Comparison of ENCODE assay signal across 1 cellular context in genomic region chr2:85595378-85596232, GRCh38.
TF ChIP-seq lines count a peak whose summit lies in the region.

Gene RNF181, plus strand, starts transcription at chr2:85595745. Its CDS starts 19 bp downstream, at chr2:85595764.

TF ChIP-seq in HepG2, 621 proteins besides CTCF, POLR2A, EP300 and RAD21 (continued from another document and continues in another):
- TF ChIP-seq ZNF558 (CRISPR knock-in tag; IDR thresholded peaks at IDR 0.05; ENCODE audit: borderline replicate concordance) (peak; percentile 96; the same call in 1 of the 2 replicates), NFKB2 (CRISPR knock-in tag; IDR thresholded peaks at IDR 0.05; ENCODE audit: borderline replicate concordance) (peak; percentile 94), PCBP1 (IDR thresholded peaks at IDR 0.05; ENCODE audit: borderline replicate concordance, low read depth, low read length) (peak; percentile 47; the same call in 1 of the 2 replicates), CC2D1A (CRISPR knock-in tag; IDR thresholded peaks at IDR 0.05) (0 out of 2 replicates have a peak, but pooled peaks have one; percentile 17), KAT8 (CRISPR knock-in tag; IDR thresholded peaks at IDR 0.05) (peak; percentile 94), ZNF121 (CRISPR knock-in tag; IDR thresholded peaks at IDR 0.05) (0 out of 2 replicates have a peak, but pooled peaks have one; percentile 7), ZNF660 (CRISPR knock-in tag; IDR thresholded peaks at IDR 0.05; ENCODE audit: borderline replicate concordance, low read depth) (no peak), SNRNP70 (IDR thresholded peaks at IDR 0.05; ENCODE audit: low read depth, low read length) (no peak), TEAD2 (CRISPR knock-in tag; IDR thresholded peaks at IDR 0.05) (no peak), RCOR2 (CRISPR knock-in tag; IDR thresholded peaks at IDR 0.05) (no peak), ZNF3 (CRISPR knock-in tag; IDR thresholded peaks at IDR 0.05) (no peak), KIAA2018 (CRISPR knock-in tag; IDR thresholded peaks at IDR 0.05; ENCODE audit: borderline replicate concordance) (peak; percentile 72; the same call in 1 of the 2 replicates), ZC3H13 (CRISPR knock-in tag; IDR thresholded peaks at IDR 0.05) (peak; percentile 53; the same call in 1 of the 2 replicates), ZNF552 (CRISPR knock-in tag; IDR thresholded peaks at IDR 0.05; ENCODE audit: borderline replicate concordance) (no peak), ZNF546 (CRISPR knock-in tag; conservative IDR thresholded peaks at IDR 0.05) (0 out of 2 replicates have a peak, but pooled peaks have one; percentile 12), SOX13 (IDR thresholded peaks at IDR 0.05) (no peak), SOX13 (CRISPR knock-in tag; conservative IDR thresholded peaks at IDR 0.05 in 1 of 2, IDR thresholded peaks at IDR 0.05 in 1 of 2) (no peak), ZNF12 (CRISPR knock-in tag; IDR thresholded peaks at IDR 0.05) (peak; percentile 58), POLR2G (IDR thresholded peaks at IDR 0.05; ENCODE audit: low read depth, low read length) (peak; percentile 97), NFATC3 (CRISPR knock-in tag; IDR thresholded peaks at IDR 0.05) (peak; percentile 72; the same call in 1 of the 2 replicates), KLF6 (CRISPR knock-in tag; IDR thresholded peaks at IDR 0.05) (peak; percentile 56), ZNF160 (CRISPR knock-in tag; IDR thresholded peaks at IDR 0.05) (peak; percentile 78; the same call in 1 of the 2 replicates), ATF7 (IDR thresholded peaks at IDR 0.05) (no peak), ATF7 (CRISPR knock-in tag; IDR thresholded peaks at IDR 0.05) (peak; percentile 76; the same call in 1 of the 2 replicates), ZNF737 (CRISPR knock-in tag; IDR thresholded peaks at IDR 0.05; ENCODE audit: borderline replicate concordance) (peak; percentile 93), HMGXB4 (CRISPR knock-in tag; IDR thresholded peaks at IDR 0.05; ENCODE audit: borderline replicate concordance in 1 of 2, low read depth in 1 of 2) (peak in 1 of 2 experiments; percentile 61; a peak in 2 of 4 replicates), FIP1L1 (IDR thresholded peaks at IDR 0.05; ENCODE audit: borderline replicate concordance, insufficient read depth, low read depth, low read length) (0 out of 2 replicates have a peak, but pooled peaks have one; percentile 44), THAP9 (CRISPR knock-in tag; IDR thresholded peaks at IDR 0.05; ENCODE audit: borderline replicate concordance) (peak; percentile 93), SP2 (CRISPR knock-in tag; IDR thresholded peaks at IDR 0.05) (peak; percentile 92), PAF1 (CRISPR knock-in tag; IDR thresholded peaks at IDR 0.05) (no peak), SOX6 (IDR thresholded peaks at IDR 0.05) (no peak), SOX6 (CRISPR knock-in tag; IDR thresholded peaks at IDR 0.05) (0 out of 2 replicates have a peak, but pooled peaks have one; percentile 49), GATA4 (IDR thresholded peaks at IDR 0.05; ENCODE audit: borderline replicate concordance, low read depth) (peak; percentile 79), DMAP1 (CRISPR knock-in tag; IDR thresholded peaks at IDR 0.05) (peak; percentile 9; the same call in 1 of the 2 replicates), KDM5A (IDR thresholded peaks at IDR 0.05; ENCODE audit: borderline replicate concordance, low read length) (peak; percentile 92), ZNF619 (CRISPR knock-in tag; IDR thresholded peaks at IDR 0.05) (peak; percentile 94; the same call in 1 of the 2 replicates), ATRX (CRISPR knock-in tag; IDR thresholded peaks at IDR 0.05; ENCODE audit: borderline replicate concordance) (no peak), HES4 (CRISPR knock-in tag; IDR thresholded peaks at IDR 0.05; ENCODE audit: borderline replicate concordance) (peak; percentile 55; the same call in 1 of the 2 replicates), FOSL2 (CRISPR knock-in tag; IDR thresholded peaks at IDR 0.05) (peak; percentile 31), ARHGAP35 (CRISPR knock-in tag; IDR thresholded peaks at IDR 0.05; ENCODE audit: borderline replicate concordance) (peak; percentile 75), ZSCAN12 (CRISPR knock-in tag; IDR thresholded peaks at IDR 0.05) (no peak; the same call in 1 of the 2 replicates), SMAD3 (CRISPR knock-in tag; IDR thresholded peaks at IDR 0.05) (peak; percentile 57; the same call in 1 of the 2 replicates), UBTF (CRISPR knock-in tag; IDR thresholded peaks at IDR 0.05) (peak; percentile 81), HOXA9 (CRISPR knock-in tag; IDR thresholded peaks at IDR 0.05; ENCODE audit: borderline replicate concordance) (0 out of 2 replicates have a peak, but pooled peaks have one; percentile 52), TBX3 (IDR thresholded peaks at IDR 0.05; ENCODE audit: borderline replicate concordance) (peak; percentile 35; the same call in 1 of the 2 replicates), HNF4G (IDR thresholded peaks at IDR 0.05; ENCODE audit: borderline replicate concordance, low read depth, low read length) (no peak), HNF4G (CRISPR knock-in tag; IDR thresholded peaks at IDR 0.05; ENCODE audit: borderline replicate concordance, low read depth) (0 out of 2 replicates have a peak, but pooled peaks have one; percentile 14), ATF1 (CRISPR knock-in tag; IDR thresholded peaks at IDR 0.05) (peak; percentile 89), LRRFIP1 (CRISPR knock-in tag; conservative IDR thresholded peaks at IDR 0.05) (no peak), ZNF44 (CRISPR knock-in tag; IDR thresholded peaks at IDR 0.05) (0 out of 2 replicates have a peak, but pooled peaks have one; percentile 8), BHLHE40 (IDR thresholded peaks at IDR 0.05; ENCODE audit: low read length) (no peak), ZBTB1 (CRISPR knock-in tag; IDR thresholded peaks at IDR 0.05; ENCODE audit: borderline replicate concordance) (no peak), MTA1 (CRISPR knock-in tag; IDR thresholded peaks at IDR 0.05; ENCODE audit: borderline replicate concordance) (peak; percentile 41; the same call in 1 of the 2 replicates), ISX (CRISPR knock-in tag; conservative IDR thresholded peaks at IDR 0.05) (0 out of 2 replicates have a peak, but pooled peaks have one; percentile 23)
